ENCODE assay signal across 11 cellular contexts in genomic region chr18:48901145-48902022, GRCh38. TPM values are rescaled to one million over a fixed set of nuclear protein-coding genes. Genes with fewer than 3 reads are reported as not detected.
DNase-seq lines count a peak whose midpoint lies in the region; ATAC-seq, FAIRE-seq and TF ChIP-seq lines count a peak whose summit lies in the region.
"Had no signal": no experiment of that assay in that cellular context is flagged by ENCODE, and none has a peak within 500 bp of the region (broad histone marks: within the 10 kb centered on the region; RNA-seq: fewer than 3 reads in every experiment).

No MANE protein-coding gene starts in this region.

- CTCF ChIA-PET in Calu3 (lab: Charles Lee) (no interaction called here), GM12878 (lab: Yijun Ruan, JAX) (no interaction called here)

- no peak overlapping the region for H3K27ac ChIP-seq in GM12878 (ENCODE audit: control insufficient read depth, insufficient read depth)

- peak overlapping the region; percentile 78 for H3K27ac Mint-ChIP-seq in Calu3 (ENCODE audit: unreplicated experiment)

- no peak for TF ChIP-seq EP300 in GM12878 (IDR thresholded peaks at IDR 0.05; ENCODE audit: borderline replicate concordance in 1 of 2, control insufficient read depth in 1 of 2, low read depth in 2 of 2, low read length in 2 of 2)

- H3K36me3 Mint-ChIP-seq in Calu3 (ENCODE audit: insufficient read depth, unreplicated experiment) = peaks cover 9% of the 10 kb centered on the region

- DNase-seq in Calu3 = no peak
- DNase-seq in GM12878 (ENCODE audit: low read depth, low spot score) = no peak
- peak; percentile 39 for DNase-seq in islet precursor cell
- no peak for DNase-seq in NCI-H2196 treated with DMSO at 0.1 percent for 48 hours (lab: John Stamatoyannopoulos, UW; ENCODE audit: unreplicated experiment)
- no peak for DNase-seq in inferior parietal cortex (ENCODE audit: extremely low spot score)
- no peak for DNase-seq in activated CD4-positive, alpha-beta T cell treated with anti-CD3 and anti-CD28 coated beads, Interleukin-2, amount 50 U/mL, for 1 hour
- no peak for DNase-seq in GM13977 (ENCODE audit: low spot score)
- DNase-seq: erythroblast, naive B cell had no signal

- H2AFZ ChIP-seq in GM12878 (ENCODE audit: control insufficient read depth, low read depth, low read length) = no peak overlapping the region

- no peaks in the 10 kb centered on the region for H4K20me1 ChIP-seq in GM12878 (ENCODE audit: control insufficient read depth, insufficient read depth)

- RAD21 ChIA-PET in GM12878 (lab: Charles Lee; ENCODE audit: unreplicated experiment) = no interaction called here

- POLR2A ChIA-PET in GM12878 (lab: Charles Lee) = no interaction called here

- ATAC-seq in GM12878 = no peak

- H3K9ac ChIP-seq in GM12878 (ENCODE audit: control insufficient read depth, insufficient read depth, low read length) (no peak overlapping the region), skeletal muscle satellite cell (ENCODE audit: low read depth, low read length) (peak overlapping the region; percentile 83)

- peaks cover 23% of the 10 kb centered on the region for H3K4me1 Mint-ChIP-seq in Calu3 (ENCODE audit: low read depth, unreplicated experiment)

- intact Hi-C loops in Calu3 (cut with micrococcal nuclease; ENCODE audit: unreplicated experiment) (no loop called here), GM12878 (cut with micrococcal nuclease; ENCODE audit: unreplicated experiment) (no loop called here)

- in situ Hi-C loops in GM12878 (cut with MboI) (no loop called here), GM13977 (cut with MboI; ENCODE audit: low pct_unique_long_range_greater_than_20kb, low sequenced_read_pairs, unreplicated experiment) (no loop called here)

- WGBS in GM12878 (ENCODE audit: insufficient coverage, insufficient replicate concordance, low lambda C conversion rate, missing lambda C conversion rate) = 55% methylated on average over 4 of the region's 4 CpGs

- TF ChIP-seq CTCF in Calu3 (IDR thresholded peaks at IDR 0.05; ENCODE audit: unreplicated experiment) (no peak), GM12878 (IDR thresholded peaks at IDR 0.05 in 2 of 3, conservative IDR thresholded peaks at IDR 0.05 in 1 of 3; ENCODE audit: control insufficient read depth in 2 of 3, extremely low read depth in 1 of 3, insufficient read depth in 1 of 3, low read depth in 3 of 3, low read length in 3 of 3) (no peak), GM13977 (IDR thresholded peaks at IDR 0.05; ENCODE audit: extremely low read depth, insufficient read depth, missing control alignments) (no peak)

- H3K4me3 ChIP-seq in GM12878 (no peak overlapping the region), skeletal muscle satellite cell (ENCODE audit: low read length) (no peak overlapping the region)

- BruUV-seq in Calu3 (replicated peaks; lab: Mats Ljungman, UMichigan) (no TSS peak), GM12878 (replicated peaks; lab: Mats Ljungman, UMichigan) (no TSS peak)

- H3K79me2 ChIP-seq in GM12878 (ENCODE audit: control insufficient read depth, insufficient read depth, low read length) = no peaks in the 10 kb centered on the region

- peaks cover 16% of the 10 kb centered on the region for H3K9me3 Mint-ChIP-seq in Calu3 (ENCODE audit: low read depth, unreplicated experiment)

- H3K36me3 ChIP-seq in GM12878 (ENCODE audit: control insufficient read depth in 2 of 2, insufficient read depth in 2 of 2, low read length in 1 of 2) (no peaks in the 10 kb centered on the region), skeletal muscle satellite cell (ENCODE audit: insufficient read depth, low read length) (no peaks in the 10 kb centered on the region)

- no peak for TF ChIP-seq RAD21 in GM12878 (IDR thresholded peaks at IDR 0.05; ENCODE audit: insufficient read depth, low read depth, low read length)

- no peaks in the 10 kb centered on the region for H3K27me3 Mint-ChIP-seq in Calu3 (ENCODE audit: unreplicated experiment)

- H3K27me3 ChIP-seq in GM12878 (replicated peaks in 1 of 2; ENCODE audit: control insufficient read depth in 2 of 2, insufficient read depth in 2 of 2, low read length in 1 of 2) (no peaks in the 10 kb centered on the region), skeletal muscle satellite cell (ENCODE audit: control insufficient read depth, insufficient read depth, low read length) (no peaks in the 10 kb centered on the region)

- no peak for TF ChIP-seq POLR2A in GM12878 (IDR thresholded peaks at IDR 0.05; ENCODE audit: low read depth, low read length)

- SMC1A ChIA-PET in GM12878 (lab: Charles Lee; ENCODE audit: uncharacterized antibody, unreplicated experiment) = interaction anchor here (1.2 kb wide), 1 partner anchor 16 kb away, joined by 3 read pairs; no protein-coding TSS in a partner anchor

- FAIRE-seq in GM12878 (lab: Jason Lieb, UNC) = no peak
- FAIRE-seq: GM18507 had no signal

- peaks cover 3% of the 10 kb centered on the region for H3K9me3 ChIP-seq in GM12878 (replicated peaks; ENCODE audit: control insufficient read depth, insufficient read depth, low read length)
- H3K9me3 ChIP-seq in skeletal muscle satellite cell (replicated peaks; ENCODE audit: low read length) = peaks cover 9% of the 10 kb centered on the region

- H3K4me3 Mint-ChIP-seq in Calu3 (ENCODE audit: low read depth, unreplicated experiment) = peak overlapping the region; percentile 35

- H3K4me2 ChIP-seq in GM12878 (ENCODE audit: control insufficient read depth, insufficient read depth) = no peak overlapping the region
- H3K4me2 ChIP-seq in skeletal muscle satellite cell (ENCODE audit: low read length) = peak overlapping the region; percentile 52

- H3K4me1 ChIP-seq in GM12878 (ENCODE audit: control insufficient read depth, insufficient read depth, low read length) = peaks cover 12% of the 10 kb centered on the region
- H3K4me1 ChIP-seq in skeletal muscle satellite cell (ENCODE audit: control insufficient read depth, insufficient read depth, low read length) = peaks cover 54% of the 10 kb centered on the region

TF ChIP-seq in GM12878, 131 proteins besides CTCF, POLR2A, EP300 and RAD21:
- TF ChIP-seq GABPA (IDR thresholded peaks at IDR 0.05; ENCODE audit: low read depth) = no peak
- TF ChIP-seq HDGF (IDR thresholded peaks at IDR 0.05) = 0 out of 2 replicates have a peak, but pooled peaks have one; percentile 36

RNA-seq across cellular contexts. Expression of gene SMAD7, which starts 49.4 kb away (rescaled TPM):
- total RNA-seq in Calu3 (2022) (11.2 and 13.7 TPM in 2 replicates), GM12878 (2014; rRNA removed) (11.7 and 14.8 TPM in 2 replicates), GM12878 (2014; rRNA removed; fragmentation: Illumina TruSeq; extraction: Trizol) (8.4 and 10.3 TPM in 2 replicates), GM12878 (2021) (13.1 and 14.1 TPM in 2 replicates)
- 36.4 and 43.3 TPM in 2 replicates for total RNA-seq in GM12878 (2013; cell fraction: nucleolus; rRNA removed)
- polyA plus RNA-seq in GM12878 (2011; ENCODE audit: low read depth) = 2.7 TPM
- polyA plus RNA-seq in GM12878 (2011; rRNA removed) (19.0 and 22.5 TPM in 2 replicates), GM12878 (2014; fragmentation: Illumina TruSeq; extraction: Trizol) (4.3 and 6.4 TPM in 2 replicates), GM12878 (2014; fragmentation: Nextera tagmentation; extraction: Ambion mirVana) (1 to 10 TPM; 1.3 to 1.8 TPM), GM12878 (2014; rRNA removed) (8.6 and 9.7 TPM in 2 replicates), GM12878 (2016; fragmentation: Nextera tagmentation; extraction: Ambion mirVana) (1 to 10 TPM; 2.0 to 3.8 TPM)
- polyA plus RNA-seq in GM12878 (2011; cell fraction: cytosol; rRNA removed) = 24.3 and 24.7 TPM in 2 replicates
- 34.6 and 47.7 TPM in 2 replicates for polyA plus RNA-seq in GM12878 (2011; cell fraction: nucleus; rRNA removed)
- polyA plus RNA-seq in GM12878 (2012) = 7.3 and 8.5 TPM in 2 replicates
- polyA minus RNA-seq in GM12878 (2011; rRNA and poly(A)+ RNA removed) = 28.1 and 47.6 TPM in 2 replicates
- 16.8 and 23.7 TPM in 2 replicates for polyA minus RNA-seq in GM12878 (2011; cell fraction: cytosol; rRNA and poly(A)+ RNA removed)
- 23.5 and 38.0 TPM in 2 replicates for polyA minus RNA-seq in GM12878 (2011; cell fraction: nucleus; rRNA and poly(A)+ RNA removed)
- total RNA-seq in skeletal muscle satellite cell (2012; rRNA removed) = 4.8 and 7.6 TPM in 2 replicates
